9 cellular contexts compared by ENCODE assay signal in the genomic region with DNA sequence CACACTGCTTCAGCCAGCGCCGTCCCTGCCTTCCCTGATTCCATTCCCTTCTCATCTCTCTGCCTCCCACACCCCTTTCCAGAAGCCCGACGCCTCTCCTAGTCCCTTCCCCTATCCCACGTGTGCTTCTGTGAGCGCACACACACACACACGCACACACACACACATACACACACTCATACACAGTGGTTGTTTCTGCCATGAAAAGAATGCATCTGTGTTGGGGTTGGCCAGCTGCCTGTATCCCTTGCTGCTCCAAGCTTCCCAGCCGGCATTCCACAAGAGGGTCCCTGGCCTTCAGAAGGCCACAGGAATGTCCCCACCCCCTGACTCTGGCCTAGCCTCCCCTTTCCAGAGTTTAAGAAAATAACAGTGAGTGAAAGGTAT. TPM values are rescaled to one million over a fixed set of nuclear protein-coding genes. Genes with fewer than 3 reads are reported as not detected.
DNase-seq lines count a peak whose midpoint lies in the region; ATAC-seq and TF ChIP-seq lines count a peak whose summit lies in the region.
"Had no signal": no experiment of that assay in that cellular context is flagged by ENCODE, and none has a peak within 500 bp of the region (broad histone marks: within the 10 kb centered on the region; RNA-seq: fewer than 3 reads in every experiment).

No MANE protein-coding gene starts in this region.

- TF ChIP-seq EP300 in stomach (IDR thresholded peaks at IDR 0.05): no peak

- H3K9ac ChIP-seq in PC-3 (ENCODE audit: low read length): no peak overlapping the region

- H3K27ac ChIP-seq in HEK293 (ENCODE audit: extremely low read depth, low read depth, low read length): no peak overlapping the region
- peak overlapping the region; percentile 88 for H3K27ac ChIP-seq in cingulate gyrus (ENCODE audit: low read depth, low read length)
- no peak overlapping the region for H3K27ac ChIP-seq in left lung
- H3K27ac ChIP-seq in stomach: peak overlapping the region; percentile 10 to 67 (median 56)
- no peak overlapping the region for H3K27ac ChIP-seq in PC-3 (ENCODE audit: low read length)

- no peaks in the 10 kb centered on the region for H3K27me3 ChIP-seq in left lung
- H3K27me3 ChIP-seq in stomach: no peaks in the 10 kb centered on the region
- H3K27me3 ChIP-seq in PC-3 (ENCODE audit: low read length): 0 out of 2 replicates have a peak, but pooled peaks cover 2% of the 10 kb centered on the region

- POLR2A ChIA-PET in HEK293 (lab: Yijun Ruan, JAX) (no interaction called here), PC-3 (lab: Charles Lee; ENCODE audit: unreplicated experiment) (no interaction called here)

- H3K9me2 ChIP-seq in PC-3 (replicated peaks; ENCODE audit: low read length): no peaks in the 10 kb centered on the region

- no TSS peak for BruUV-seq in PC-3 (replicated peaks; lab: Mats Ljungman, UMichigan)

- no peaks in the 10 kb centered on the region for H3K79me2 ChIP-seq in PC-3 (ENCODE audit: low read length)

- H3K36me3 ChIP-seq in HEK293 (ENCODE audit: control insufficient read depth in 2 of 2, insufficient read depth in 1 of 2, low read length in 2 of 2) (peaks cover 0 to 19% of the 10 kb centered on the region in 2 experiments; a peak in 2 of 3 replicates), left lung (peaks cover 0 to 24% of the 10 kb centered on the region in 2 donors), stomach (peaks cover 8 to 27% (median 22%) of the 10 kb centered on the region in 4 donors), PC-3 (ENCODE audit: low read depth, low read length) (no peaks in the 10 kb centered on the region)

- DNase-seq in left lung: no peak
- DNase-seq in stomach: no peak
- no peak for DNase-seq in HuH-7.5 (ENCODE audit: low spot score)
- no peak for DNase-seq in PC-3
- DNase-seq in NCI-H510A (lab: John Stamatoyannopoulos, UW): no peak
- DNase-seq: KG1 had no signal

- no peak overlapping the region for H3K4me2 ChIP-seq in PC-3 (ENCODE audit: low read length)

- H3K9me3 ChIP-seq in HEK293 (ENCODE audit: control insufficient read depth, insufficient read depth, low read depth, low read length): no peaks in the 10 kb centered on the region
- H3K9me3 ChIP-seq in left lung: no peaks in the 10 kb centered on the region
- H3K9me3 ChIP-seq in stomach: no peaks in the 10 kb centered on the region
- no peaks in the 10 kb centered on the region for H3K9me3 ChIP-seq in PC-3 (ENCODE audit: low read length)

- H3F3A ChIP-seq in PC-3 (ENCODE audit: low read length, unreplicated experiment): no peaks in the 10 kb centered on the region

- H2AFZ ChIP-seq in PC-3 (ENCODE audit: low read length): no peak overlapping the region

- CTCF ChIA-PET in HEK293 (lab: Yijun Ruan, JAX) (interaction anchor here (0.7 to 9.3 kb wide), 3 partner anchors 10 to 20 kb away, joined by 3 to 58 read pairs (median 3); no protein-coding TSS in a partner anchor), PC-3 (lab: Charles Lee) (no interaction called here)

- 42 to 63% (median 57%) methylated on average over 8 of the region's 8 CpGs for WGBS in stomach, 5 donors

- peak; percentile 66 for ATAC-seq in left lung
- ATAC-seq in PC-3: no peak
- no peak for ATAC-seq in GM21423 (IDR thresholded peaks at IDR 0.05; ENCODE audit: unreplicated experiment)

- TF ChIP-seq CTCF in HEK293 (tag by site-specific recombination; IDR thresholded peaks at IDR 0.05): no peak
- no peak for TF ChIP-seq CTCF in left lung (IDR thresholded peaks at IDR 0.05)
- TF ChIP-seq CTCF in stomach (IDR thresholded peaks at IDR 0.05): peak in 1 of 7 experiments; percentile 4
- TF ChIP-seq CTCF in PC-3 (conservative IDR thresholded peaks at IDR 0.05; ENCODE audit: low read depth, low read length): no peak

- TF ChIP-seq POLR2A in stomach (IDR thresholded peaks at IDR 0.05): no peak

- intact Hi-C loops in left lung (cut with DNase I): loop anchor here in 1 of 2 donors (10.0 kb wide), 1 partner anchor 518 kb away; no protein-coding TSS in a partner anchor
- intact Hi-C loops in stomach (cut with DNase I; ENCODE audit: low total_unique reads): no loop called here
- intact Hi-C loops in PC-3 (cut with micrococcal nuclease): no loop called here

- H3K4me1 ChIP-seq in HEK293 (ENCODE audit: control insufficient read depth, insufficient read depth, low read length) (no peaks in the 10 kb centered on the region), left lung (peaks cover 0 to 9% of the 10 kb centered on the region in 2 donors), stomach (peaks cover 10 to 51% (median 33%) of the 10 kb centered on the region in 4 donors), PC-3 (ENCODE audit: insufficient read depth, low read length) (no peaks in the 10 kb centered on the region)

- H3K4me3 ChIP-seq in HEK293 (ENCODE audit: low read depth, low read length) (no peak overlapping the region), left lung (no peak overlapping the region), stomach (no peak overlapping the region), PC-3 (ENCODE audit: low read length) (no peak overlapping the region)

- no peaks in the 10 kb centered on the region for H4K20me1 ChIP-seq in PC-3 (ENCODE audit: low read length)

TF ChIP-seq in HEK293, 187 proteins besides CTCF, POLR2A, EP300 and RAD21:
- TF ChIP-seq ZBTB6 (tag by site-specific recombination; IDR thresholded peaks at IDR 0.05): no peak
- 0 out of 2 replicates have a peak, but pooled peaks have one; percentile 47 for TF ChIP-seq ZSCAN4 (tag by site-specific recombination; IDR thresholded peaks at IDR 0.05)

RNA-seq across cellular contexts. Expression of gene MOCS1, which starts 51.7 kb away (rescaled TPM):
- total RNA-seq in left lung (10 to 100 TPM; 18.0 to 22.1 TPM), stomach (10 to 100 TPM in 3 of 5 donors, 1 to 10 TPM in 2; 4.0 to 15.4 (median 13.6) TPM), PC-3 (2014; rRNA removed) (6.0 and 8.6 TPM in 2 replicates)
- 10 to 100 TPM in 1 of 3 donors, 1 to 10 TPM in 2; 6.3 to 11.3 (median 8.7) TPM for polyA plus RNA-seq in stomach

Comparison
In these comparisons a context has a peak if more than half of its experiments do, and no peak if none do; other contexts are left out.
1. H3K27ac ChIP-seq: peak in cingulate gyrus (single experiment) and stomach (5 of 5); none in HEK293 (single experiment), left lung (0 of 2) and PC-3 (single experiment).